Comparison of ENCODE assay signal across 18 cellular contexts in genomic region chr10:394061-394438, GRCh38.
DNase-seq lines count a peak whose midpoint lies in the region; ATAC-seq and TF ChIP-seq lines count a peak whose summit lies in the region.
"Had no signal": no experiment of that assay in that cellular context is flagged by ENCODE, and none has a peak within 500 bp of the region (broad histone marks: within the 10 kb centered on the region; RNA-seq: fewer than 3 reads in every experiment).

No MANE protein-coding gene starts in this region.

- H3K79me2 ChIP-seq in OCI-LY1 (ENCODE audit: insufficient read depth, low read length): no peaks in the 10 kb centered on the region

- no peak overlapping the region for H3K4me3 ChIP-seq in OCI-LY1 (ENCODE audit: low read depth, low read length, poor library complexity, severe bottlenecking)
- H3K4me3 ChIP-seq: left lung, mucosa of descending colon, stomach had no signal

- peak overlapping the region; percentile 55 for H3K4me2 ChIP-seq in OCI-LY1 (ENCODE audit: low read length)

- no peaks in the 10 kb centered on the region for H3K9me2 ChIP-seq in OCI-LY1 (ENCODE audit: low read depth, low read length)

- H3K27ac ChIP-seq in OCI-LY1 (ENCODE audit: low read depth, low read length, poor library complexity, severe bottlenecking): peak overlapping the region; percentile 95
- peak overlapping the region; percentile 82 for H3K27ac ChIP-seq in substantia nigra (ENCODE audit: low read depth, low read length, poor library complexity, severe bottlenecking)
- H3K27ac ChIP-seq: left lung had no signal

- H3K4me1 ChIP-seq in OCI-LY1 (ENCODE audit: insufficient read depth, low read length, severe bottlenecking): peaks cover 52% of the 10 kb centered on the region
- H3K4me1 ChIP-seq: left lung had no signal

- peak overlapping the region; percentile 73 for H3K27ac Mint-ChIP-seq in dendritic cell treated with granulocyte-macrophage colony-stimulating factor and Interleukin-4, amounts not matched to agents 40 ng/mL and 50 ng/mL, for 4 days
- H3K27ac Mint-ChIP-seq in natural killer cell: peak overlapping the region; percentile 86 to 93

- DNase-seq in natural killer cell: no peak
- DNase-seq in substantia nigra (lab: John Stamatoyannopoulos, UW): peak in 7 of 49 donors; percentile 37 to 73 (median 63)
- DNase-seq in NCI-H2171 treated with DMSO at 0.1 percent for 48 hours (lab: John Stamatoyannopoulos, UW): no peak
- DNase-seq in activated naive CD4-positive, alpha-beta T cell (lab: John Stamatoyannopoulos, UW): no peak
- no peak for DNase-seq in KG1 (lab: John Stamatoyannopoulos, UW)
- no peak for DNase-seq in NCI-H128 (lab: John Stamatoyannopoulos, UW; ENCODE audit: unreplicated experiment)
- DNase-seq: activated CD4-positive, CD25-positive, alpha-beta regulatory T cell treated with anti-CD3 and anti-CD28 coated beads, Interleukin-2, amount 50 U/mL, for 72 hours; CD4-positive, alpha-beta memory T cell; DMS153; left lung; mucosa of descending colon; NCI-H1694; NCI-H2227 treated with DMSO at 0.1 percent for 48 hours; stimulated activated CD4-positive, alpha-beta T cell treated with anti-CD3 and anti-CD28 coated beads, Interleukin-2, amount 100 ng/mL, for 24 hours; stomach; T1000 had no signal

- H3K9me3 Mint-ChIP-seq in dendritic cell treated with granulocyte-macrophage colony-stimulating factor and Interleukin-4, amounts not matched to agents 40 ng/mL and 50 ng/mL, for 4 days: peaks cover 6% of the 10 kb centered on the region
- no peaks in the 10 kb centered on the region for H3K9me3 Mint-ChIP-seq in natural killer cell
- H3K9me3 Mint-ChIP-seq: CD4-positive, alpha-beta memory T cell had no signal

- intact Hi-C loops in dendritic cell treated with granulocyte-macrophage colony-stimulating factor and Interleukin-4, amounts not matched to agents 40 ng/mL and 50 ng/mL, for 4 days (cut with micrococcal nuclease): no loop called here
- intact Hi-C loops in natural killer cell (cut with micrococcal nuclease): no loop called here

- no peak overlapping the region for H2AFZ ChIP-seq in OCI-LY1 (ENCODE audit: low read length)

- no peaks in the 10 kb centered on the region for H3K27me3 ChIP-seq in OCI-LY1 (ENCODE audit: insufficient read depth, low read length)
- H3K27me3 ChIP-seq: left lung, stomach had no signal

- TF ChIP-seq CTCF in OCI-LY1 (IDR thresholded peaks at IDR 0.05; ENCODE audit: low read length) (no peak), natural killer cell (IDR thresholded peaks at IDR 0.05) (no peak)

- H3K9me3 ChIP-seq in OCI-LY1 (ENCODE audit: low read length): no peaks in the 10 kb centered on the region
- H3K9me3 ChIP-seq: left lung, mucosa of descending colon, stomach had no signal

- no peaks in the 10 kb centered on the region for H3K36me3 Mint-ChIP-seq in dendritic cell treated with granulocyte-macrophage colony-stimulating factor and Interleukin-4, amounts not matched to agents 40 ng/mL and 50 ng/mL, for 4 days (ENCODE audit: low read depth)
- H3K36me3 Mint-ChIP-seq in natural killer cell: no peaks in the 10 kb centered on the region

- no peak for ATAC-seq in natural killer cell
- ATAC-seq: left lung, mucosa of descending colon had no signal

- H3F3A ChIP-seq in OCI-LY1 (ENCODE audit: insufficient read depth, low read length): no peaks in the 10 kb centered on the region

- no peaks in the 10 kb centered on the region for H4K20me1 ChIP-seq in OCI-LY1 (ENCODE audit: insufficient read depth, low read length)

- H3K36me3 ChIP-seq in OCI-LY1 (ENCODE audit: insufficient read depth, low read length): peaks cover 71% of the 10 kb centered on the region

- no peak overlapping the region; the same call in 1 of the 2 replicates for H3K9ac ChIP-seq in OCI-LY1 (ENCODE audit: low read length)

- H3K4me1 Mint-ChIP-seq in dendritic cell treated with granulocyte-macrophage colony-stimulating factor and Interleukin-4, amounts not matched to agents 40 ng/mL and 50 ng/mL, for 4 days (ENCODE audit: low read depth): peaks cover 32% of the 10 kb centered on the region
- peaks cover 6 to 26% of the 10 kb centered on the region in 2 donors for H3K4me1 Mint-ChIP-seq in natural killer cell

- peaks cover 12% of the 10 kb centered on the region for H3K27me3 Mint-ChIP-seq in dendritic cell treated with granulocyte-macrophage colony-stimulating factor and Interleukin-4, amounts not matched to agents 40 ng/mL and 50 ng/mL, for 4 days
- no peaks in the 10 kb centered on the region for H3K27me3 Mint-ChIP-seq in natural killer cell (ENCODE audit: low read depth in 2 of 2)
- H3K27me3 Mint-ChIP-seq: CD4-positive, alpha-beta memory T cell had no signal

- H3K4me3 Mint-ChIP-seq in dendritic cell treated with granulocyte-macrophage colony-stimulating factor and Interleukin-4, amounts not matched to agents 40 ng/mL and 50 ng/mL, for 4 days: no peak overlapping the region
- peak overlapping the region; percentile 61 for H3K4me3 Mint-ChIP-seq in natural killer cell
- H3K4me3 Mint-ChIP-seq: CD4-positive, alpha-beta memory T cell had no signal
